ENCODE assay signal across 13 cellular contexts in genomic region chrX:72959971-72960370, GRCh38. TPM values are rescaled to one million over a fixed set of nuclear protein-coding genes. Genes with fewer than 3 reads are reported as not detected.
"Had no signal": no experiment of that assay in that cellular context is flagged by ENCODE, and none has a peak within 500 bp of the region (broad histone marks: within the 10 kb centered on the region; RNA-seq: fewer than 3 reads in every experiment).

No MANE protein-coding gene starts in this region.

RNA-seq across cellular contexts. Expression of gene DMRTC1, which starts 16.3 kb away (rescaled TPM):
- total RNA-seq: activated CD4-positive, alpha-beta memory T cell treated with anti-CD3 and anti-CD28 coated beads for 36 hours; activated CD4-positive, alpha-beta memory T cell treated with anti-CD3 and anti-CD28 coated beads, Interleukin-2, amount 10 ng/mL, durations not matched to agents 7 days and 5 days; activated CD4-positive, alpha-beta T cell treated with anti-CD3 and anti-CD28 coated beads, Interleukin-2, amount 10 ng/mL, durations not matched to agents 24 days and 14 days; activated CD8-positive, alpha-beta memory T cell treated with anti-CD3 and anti-CD28 coated beads for 36 hours; activated CD8-positive, alpha-beta memory T cell treated with anti-CD3 and anti-CD28 coated beads, Interleukin-2, amount 10 ng/mL, durations not matched to agents 7 days and 5 days; activated CD8-positive, alpha-beta T cell treated with anti-CD3 and anti-CD28 coated beads for 36 hours; T-helper 1 cell treated with Interleukin-12 subunit alpha and Interleukin-12 subunit beta and Interleukin-4 antibody, amounts not matched to agents 30 ng/mL and 1 ng/mL, for 36 hours; T-helper 2 cell treated with Interferon-gamma antibody and Interleukin-4, amounts not matched to agents 100 ng/mL and 5 ng/mL, for 36 hours had no signal

RNA-seq across cellular contexts. Expression of gene FAM236A, which starts 22.0 kb away (rescaled TPM):
- total RNA-seq: activated B cell treated with CpG ODN at 0.5 μM for 24 hours; activated CD4-positive, alpha-beta memory T cell treated with anti-CD3 and anti-CD28 coated beads for 36 hours; activated CD4-positive, alpha-beta memory T cell treated with anti-CD3 and anti-CD28 coated beads, Interleukin-2, amount 10 ng/mL, durations not matched to agents 7 days and 5 days; activated CD4-positive, alpha-beta T cell treated with anti-CD3 and anti-CD28 coated beads for 36 hours; activated CD4-positive, alpha-beta T cell treated with anti-CD3 and anti-CD28 coated beads, Interleukin-2, amount 10 ng/mL, durations not matched to agents 24 days and 14 days; activated CD4-positive, alpha-beta T cell treated with anti-CD3 and anti-CD28 coated beads, Interleukin-2, amount 10 ng/mL, durations not matched to agents 7 days and 5 days; activated CD8-positive, alpha-beta memory T cell treated with anti-CD3 and anti-CD28 coated beads for 36 hours; activated CD8-positive, alpha-beta memory T cell treated with anti-CD3 and anti-CD28 coated beads, Interleukin-2, amount 10 ng/mL, durations not matched to agents 7 days and 5 days; activated CD8-positive, alpha-beta T cell treated with anti-CD3 and anti-CD28 coated beads for 36 hours; activated CD8-positive, alpha-beta T cell treated with anti-CD3 and anti-CD28 coated beads, Interleukin-2, amount 10 ng/mL, durations not matched to agents 7 days and 5 days; T-helper 1 cell treated with Interleukin-12 subunit alpha and Interleukin-12 subunit beta and Interleukin-4 antibody, amounts not matched to agents 30 ng/mL and 1 ng/mL, for 36 hours; T-helper 17 cell; T-helper 2 cell treated with Interferon-gamma antibody and Interleukin-4, amounts not matched to agents 100 ng/mL and 5 ng/mL, for 36 hours had no signal

RNA-seq across cellular contexts. Expression of gene PABPC1L2B, which starts 42.8 kb away (rescaled TPM):
- total RNA-seq: activated B cell treated with CpG ODN at 0.5 μM for 24 hours; activated CD4-positive, alpha-beta memory T cell treated with anti-CD3 and anti-CD28 coated beads for 36 hours; activated CD4-positive, alpha-beta memory T cell treated with anti-CD3 and anti-CD28 coated beads, Interleukin-2, amount 10 ng/mL, durations not matched to agents 7 days and 5 days; activated CD4-positive, alpha-beta T cell treated with anti-CD3 and anti-CD28 coated beads for 36 hours; activated CD4-positive, alpha-beta T cell treated with anti-CD3 and anti-CD28 coated beads, Interleukin-2, amount 10 ng/mL, durations not matched to agents 24 days and 14 days; activated CD4-positive, alpha-beta T cell treated with anti-CD3 and anti-CD28 coated beads, Interleukin-2, amount 10 ng/mL, durations not matched to agents 7 days and 5 days; activated CD8-positive, alpha-beta memory T cell treated with anti-CD3 and anti-CD28 coated beads for 36 hours; activated CD8-positive, alpha-beta memory T cell treated with anti-CD3 and anti-CD28 coated beads, Interleukin-2, amount 10 ng/mL, durations not matched to agents 7 days and 5 days; activated CD8-positive, alpha-beta T cell treated with anti-CD3 and anti-CD28 coated beads for 36 hours; activated CD8-positive, alpha-beta T cell treated with anti-CD3 and anti-CD28 coated beads, Interleukin-2, amount 10 ng/mL, durations not matched to agents 7 days and 5 days; T-helper 1 cell treated with Interleukin-12 subunit alpha and Interleukin-12 subunit beta and Interleukin-4 antibody, amounts not matched to agents 30 ng/mL and 1 ng/mL, for 36 hours; T-helper 17 cell; T-helper 2 cell treated with Interferon-gamma antibody and Interleukin-4, amounts not matched to agents 100 ng/mL and 5 ng/mL, for 36 hours had no signal

RNA-seq across cellular contexts. Expression of gene FAM236C, which starts 47.6 kb away (rescaled TPM):
- total RNA-seq: activated B cell treated with CpG ODN at 0.5 μM for 24 hours; activated CD4-positive, alpha-beta memory T cell treated with anti-CD3 and anti-CD28 coated beads for 36 hours; activated CD4-positive, alpha-beta memory T cell treated with anti-CD3 and anti-CD28 coated beads, Interleukin-2, amount 10 ng/mL, durations not matched to agents 7 days and 5 days; activated CD4-positive, alpha-beta T cell treated with anti-CD3 and anti-CD28 coated beads for 36 hours; activated CD4-positive, alpha-beta T cell treated with anti-CD3 and anti-CD28 coated beads, Interleukin-2, amount 10 ng/mL, durations not matched to agents 24 days and 14 days; activated CD4-positive, alpha-beta T cell treated with anti-CD3 and anti-CD28 coated beads, Interleukin-2, amount 10 ng/mL, durations not matched to agents 7 days and 5 days; activated CD8-positive, alpha-beta memory T cell treated with anti-CD3 and anti-CD28 coated beads for 36 hours; activated CD8-positive, alpha-beta memory T cell treated with anti-CD3 and anti-CD28 coated beads, Interleukin-2, amount 10 ng/mL, durations not matched to agents 7 days and 5 days; activated CD8-positive, alpha-beta T cell treated with anti-CD3 and anti-CD28 coated beads for 36 hours; activated CD8-positive, alpha-beta T cell treated with anti-CD3 and anti-CD28 coated beads, Interleukin-2, amount 10 ng/mL, durations not matched to agents 7 days and 5 days; T-helper 1 cell treated with Interleukin-12 subunit alpha and Interleukin-12 subunit beta and Interleukin-4 antibody, amounts not matched to agents 30 ng/mL and 1 ng/mL, for 36 hours; T-helper 17 cell; T-helper 2 cell treated with Interferon-gamma antibody and Interleukin-4, amounts not matched to agents 100 ng/mL and 5 ng/mL, for 36 hours had no signal
